22 cellular contexts compared by ENCODE assay signal in genomic region chr2:10919415-10919775, GRCh38. TPM values are rescaled to one million over a fixed set of nuclear protein-coding genes. Genes with fewer than 3 reads are reported as not detected.
"Had no signal": no experiment of that assay in that cellular context is flagged by ENCODE, and none has a peak within 500 bp of the region (broad histone marks: within the 10 kb centered on the region; RNA-seq: fewer than 3 reads in every experiment).

No MANE protein-coding gene starts in this region.

- DNase-seq: activated CD4-positive, alpha-beta T cell treated with anti-CD3 and anti-CD28 coated beads, Interleukin-2, amount 10 ng/mL, durations not matched to agents 7 days and 5 days; activated CD4-positive, CD25-positive, alpha-beta regulatory T cell treated with anti-CD3 and anti-CD28 coated beads, Interleukin-2, amount 50 U/mL, for 72 hours; activated naive CD4-positive, alpha-beta T cell; activated T-cell treated with anti-CD3 and anti-CD28 coated beads, Interleukin-2, amount 50 U/mL, for 1 hour; effector CD8-positive, alpha-beta T cell; foreskin melanocyte; glutamatergic neuron; immature natural killer cell; naive thymus-derived CD4-positive, alpha-beta T cell; retina; stimulated activated CD4-positive, alpha-beta T cell treated with anti-CD3 and anti-CD28 coated beads, Interleukin-4, amount 100 ng/mL, for 24 hours; substantia nigra; T-cell; WERI-Rb-1 had no signal

- H2AFZ ChIP-seq: hepatocyte had no signal

- ATAC-seq: left lobe of liver, T-cell had no signal

- H3K9me3 ChIP-seq: tibial artery had no signal

- H3K4me2 ChIP-seq: hepatocyte had no signal

- H3K27ac ChIP-seq: hepatocyte, tibial artery, WERI-Rb-1 had no signal

- H3K27ac Mint-ChIP-seq: activated naive CD8-positive, alpha-beta T cell; immature natural killer cell; naive thymus-derived CD4-positive, alpha-beta T cell; stimulated activated naive CD8-positive, alpha-beta T cell treated with anti-CD3 and anti-CD28 coated beads, Interleukin-15, Interleukin-2, amounts not matched to agents 100 ng/mL and 50 ng/mL, for 24 hours; T-cell had no signal

- H3K4me3 Mint-ChIP-seq: activated CD4-positive, alpha-beta T cell treated with anti-CD3 and anti-CD28 coated beads, Interleukin-2, amount 10 ng/mL, durations not matched to agents 7 days and 5 days; activated naive CD8-positive, alpha-beta T cell; immature natural killer cell; naive thymus-derived CD4-positive, alpha-beta T cell; neural crest cell; stimulated activated naive CD8-positive, alpha-beta T cell treated with anti-CD3 and anti-CD28 coated beads, Interleukin-15, Interleukin-2, amounts not matched to agents 100 ng/mL and 50 ng/mL, for 24 hours; T-cell had no signal

- H3K27me3 ChIP-seq: hepatocyte had no signal

- H3K79me2 ChIP-seq: hepatocyte had no signal

- H3K36me3 ChIP-seq: tibial artery, WERI-Rb-1 had no signal

- H3K36me3 Mint-ChIP-seq: activated naive CD8-positive, alpha-beta T cell; immature natural killer cell; naive thymus-derived CD4-positive, alpha-beta T cell; T-cell had no signal

- FAIRE-seq: TTC549 had no signal

- H3K4me1 ChIP-seq: tibial artery had no signal

- H3K4me1 Mint-ChIP-seq: activated CD4-positive, alpha-beta T cell treated with anti-CD3 and anti-CD28 coated beads, Interleukin-2, amount 10 ng/mL, durations not matched to agents 7 days and 5 days; immature natural killer cell; neural crest cell; T-cell had no signal

- H3K4me3 ChIP-seq: hepatocyte, lung, tibial artery had no signal

- H3K9me3 Mint-ChIP-seq: activated CD4-positive, alpha-beta T cell treated with anti-CD3 and anti-CD28 coated beads, Interleukin-2, amount 10 ng/mL, durations not matched to agents 7 days and 5 days; immature natural killer cell; naive thymus-derived CD4-positive, alpha-beta T cell; neural crest cell; stimulated activated naive CD8-positive, alpha-beta T cell treated with anti-CD3 and anti-CD28 coated beads, Interleukin-15, Interleukin-2, amounts not matched to agents 100 ng/mL and 50 ng/mL, for 24 hours; T-cell had no signal

RNA-seq across cellular contexts. Expression of gene KCNF1, which starts 7.7 kb away (rescaled TPM):
- total RNA-seq: activated CD4-positive, alpha-beta T cell treated with anti-CD3 and anti-CD28 coated beads, Interleukin-2, amount 10 ng/mL, durations not matched to agents 7 days and 5 days; left lobe of liver; naive thymus-derived CD4-positive, alpha-beta T cell; T-cell had no signal
- polyA plus RNA-seq: immature natural killer cell; naive thymus-derived CD4-positive, alpha-beta T cell had no signal
